Comparison of ENCODE assay signal across 15 cellular contexts in the genomic region with DNA sequence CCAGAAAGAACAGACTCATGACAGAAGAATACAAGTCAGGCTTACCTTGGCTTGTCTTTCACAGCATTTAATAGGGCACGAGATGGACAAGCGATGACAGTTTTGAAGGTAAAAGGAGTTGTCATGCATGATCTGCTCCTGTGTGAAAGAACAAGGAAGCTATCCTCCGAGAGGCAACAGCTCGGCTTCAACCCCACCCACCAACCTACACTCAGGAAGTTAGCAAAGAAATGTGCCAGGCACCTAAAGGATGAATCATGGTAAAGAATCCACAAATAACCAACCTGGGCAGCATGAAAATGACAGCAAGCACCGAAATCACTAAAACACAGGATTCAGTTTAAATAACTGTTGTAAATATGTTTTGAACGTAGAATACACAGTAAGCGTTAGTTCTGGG.
DNase-seq lines count a peak whose midpoint lies in the region; ATAC-seq and TF ChIP-seq lines count a peak whose summit lies in the region.
"Had no signal": no experiment of that assay in that cellular context is flagged by ENCODE, and none has a peak within 500 bp of the region (broad histone marks: within the 10 kb centered on the region; RNA-seq: fewer than 3 reads in every experiment).

No MANE protein-coding gene starts in this region.

- peak overlapping the region; percentile 6 to 20 for H3K27ac ChIP-seq in prostate gland
- H3K27ac ChIP-seq in right cardiac atrium (ENCODE audit: low read length): no peak overlapping the region

- H3K4me3 ChIP-seq in prostate gland: no peak overlapping the region
- H3K4me3 ChIP-seq in right cardiac atrium (ENCODE audit: low read length): no peak overlapping the region

- H3K36me3 ChIP-seq in prostate gland: no peaks in the 10 kb centered on the region

- intact Hi-C loops in prostate gland (cut with DNase I) (no loop called here), right cardiac atrium (cut with DNase I) (no loop called here)

- H3K9me3 ChIP-seq in prostate gland (no peaks in the 10 kb centered on the region), right cardiac atrium (ENCODE audit: control insufficient read depth, low read length) (no peaks in the 10 kb centered on the region)

- WGBS in prostate gland: 56% methylated on average over 7 of the region's 7 CpGs
- 77% methylated on average over 7 of the region's 7 CpGs for WGBS in right cardiac atrium

- no peak for TF ChIP-seq CTCF in prostate gland (IDR thresholded peaks at IDR 0.05)

- H3K27me3 ChIP-seq in prostate gland (replicated peaks; ENCODE audit: insufficient read depth): no peaks in the 10 kb centered on the region
- no peaks in the 10 kb centered on the region for H3K27me3 ChIP-seq in right cardiac atrium (ENCODE audit: control insufficient read depth, insufficient read depth)

- no peak for TF ChIP-seq POLR2A in prostate gland (IDR thresholded peaks at IDR 0.05)

- DNase-seq in Caki2 (ENCODE audit: low read depth) (peak; percentile 35), SW480 (ENCODE audit: low spot score) (peak; percentile 75), islet precursor cell (peak; percentile 55), prostate gland (ENCODE audit: low spot score) (peak; percentile 41), right cardiac atrium (no peak)
- no peak for DNase-seq in NK-92 treated with Interleukin-12 subunit alpha and Interleukin-12 subunit beta, amount 100 ng/mL, for 24 hours (lab: John Stamatoyannopoulos, UW)
- DNase-seq: COR-L47, DMS79, NCI-H1436 treated with DMSO at 0.1 percent for 48 hours, NCI-H2081 treated with DMSO at 0.1 percent for 48 hours, NCI-H524, SHP77 treated with DMSO at 0.1 percent for 48 hours had no signal

- H3K4me1 ChIP-seq in prostate gland (replicated peaks): no peaks in the 10 kb centered on the region
- no peaks in the 10 kb centered on the region for H3K4me1 ChIP-seq in right cardiac atrium (ENCODE audit: control insufficient read depth, insufficient read depth, low read length)

- in situ Hi-C loops in Caki2 (cut with HindIII; ENCODE audit: low pct_unique_long_range_greater_than_20kb, low sequenced_read_pairs): no loop called here

- no peak for ATAC-seq in HG03025 (IDR thresholded peaks at IDR 0.05; ENCODE audit: low FRiP score, unreplicated experiment)
- ATAC-seq in right cardiac atrium: no peak
- ATAC-seq in GM21619 (IDR thresholded peaks at IDR 0.05; ENCODE audit: unreplicated experiment): no peak
- ATAC-seq: SK-N-SH treated with all-trans-retinoic acid at 6 μM for 48 hours had no signal

Comparison
In these comparisons a context has a peak if more than half of its experiments do, and no peak if none do; other contexts are left out.
1. DNase-seq: peak in Caki2 (single experiment), SW480 (single experiment), islet precursor cell (single experiment) and prostate gland (single experiment); none in NK-92 treated with Interleukin-12 subunit alpha and Interleukin-12 subunit beta, amount 100 ng/mL, for 24 hours (single experiment) and right cardiac atrium (0 of 3).